10 cellular contexts compared by ENCODE assay signal in genomic region chr9:22117511-22118388, GRCh38.
DNase-seq lines count a peak whose midpoint lies in the region; ATAC-seq, FAIRE-seq and TF ChIP-seq lines count a peak whose summit lies in the region.
"Had no signal": no experiment of that assay in that cellular context is flagged by ENCODE, and none has a peak within 500 bp of the region (broad histone marks: within the 10 kb centered on the region; RNA-seq: fewer than 3 reads in every experiment).

No MANE protein-coding gene starts in this region.

- H3K27me3 ChIP-seq in rectal smooth muscle tissue (ENCODE audit: control insufficient read depth, insufficient read depth, low read length) (no peaks in the 10 kb centered on the region), right atrium auricular region (no peaks in the 10 kb centered on the region)

- H3K4me1 Mint-ChIP-seq in WTC11, result peaks cover 19% of the 10 kb centered on the region
- H3K4me1 Mint-ChIP-seq in stimulated activated memory B cell treated with anti-CD40 and anti-IgM and Interleukin-4, amounts not matched to agents 10 μg/mL and 1 μg/mL and 100 μg/mL, for 72 hours, result no peaks in the 10 kb centered on the region

- H3K4me3 ChIP-seq in HEK293 (ENCODE audit: low read depth, low read length) (no peak overlapping the region), rectal smooth muscle tissue (ENCODE audit: low read length) (peak overlapping the region; percentile 10), kidney (ENCODE audit: low read length in 2 of 2) (no peak overlapping the region), right atrium auricular region (no peak overlapping the region)

- ATAC-seq in WTC11, result peak; percentile 80
- ATAC-seq in stimulated activated memory B cell treated with anti-CD40 and anti-IgM and Interleukin-4, amounts not matched to agents 10 μg/mL and 1 μg/mL and 100 μg/mL, for 72 hours, result no peak

- CTCF ChIA-PET in HEK293 (lab: Yijun Ruan, JAX), result interaction anchor here (0.6 to 5.4 kb wide), 17 partner anchors 9 to 304 kb away, joined by 3 to 70 read pairs (median 7); partner anchors contain the start of gene CDKN2B
- CTCF ChIA-PET in WTC11 (lab: Charles Lee), result interaction anchor here (0.7 to 2.0 kb wide), 9 partner anchors 11 to 306 kb away, joined by 3 to 16 read pairs (median 4); partner anchors contain the start of gene CDKN2B

- FAIRE-seq in kidney (lab: Jason Lieb, UNC), result no peak

- no peak overlapping the region for H3K27ac Mint-ChIP-seq in WTC11
- H3K27ac Mint-ChIP-seq in stimulated activated memory B cell treated with anti-CD40 and anti-IgM and Interleukin-4, amounts not matched to agents 10 μg/mL and 1 μg/mL and 100 μg/mL, for 72 hours, result no peak overlapping the region

- TF ChIP-seq CTCF in HEK293 (tag by site-specific recombination; IDR thresholded peaks at IDR 0.05), result no peak
- no peak for TF ChIP-seq CTCF in WTC11 (IDR thresholded peaks at IDR 0.05)
- TF ChIP-seq CTCF in kidney (IDR thresholded peaks at IDR 0.05; ENCODE audit: borderline replicate concordance, extremely low read depth, insufficient read depth), result no peak
- no peak for TF ChIP-seq CTCF in right atrium auricular region (IDR thresholded peaks at IDR 0.05)

- intact Hi-C loops in kidney (cut with DNase I), result no loop called here

- DNase-seq in WTC11 (ENCODE audit: low spot score), result peak; percentile 32
- DNase-seq in iPS-NIHi11 (ENCODE audit: low spot score), result peak; percentile 13
- no peak for DNase-seq in kidney
- no peak for DNase-seq in right atrium auricular region (ENCODE audit: low spot score)
- no peak for DNase-seq in ecto neural progenitor cell (ENCODE audit: low spot score)
- DNase-seq: NCI-H146, SW 1271 had no signal

- H3K4me1 ChIP-seq in HEK293 (ENCODE audit: control insufficient read depth, insufficient read depth, low read length) (peaks cover 16% of the 10 kb centered on the region), rectal smooth muscle tissue (ENCODE audit: control insufficient read depth, insufficient read depth, low read length) (no peaks in the 10 kb centered on the region), kidney (ENCODE audit: control insufficient read depth in 1 of 2, insufficient read depth in 1 of 2, low read depth in 1 of 2, low read length in 2 of 2) (no peaks in the 10 kb centered on the region), right atrium auricular region (no peaks in the 10 kb centered on the region)

- no peaks in the 10 kb centered on the region for H3K36me3 Mint-ChIP-seq in WTC11
- no peaks in the 10 kb centered on the region for H3K36me3 Mint-ChIP-seq in stimulated activated memory B cell treated with anti-CD40 and anti-IgM and Interleukin-4, amounts not matched to agents 10 μg/mL and 1 μg/mL and 100 μg/mL, for 72 hours

- H3K27ac ChIP-seq in HEK293 (ENCODE audit: extremely low read depth, low read depth, low read length) (peak overlapping the region; percentile 42; the same call in 1 of the 2 replicates), rectal smooth muscle tissue (ENCODE audit: low read depth, low read length) (no peak overlapping the region), kidney (ENCODE audit: low read depth in 2 of 2, low read length in 2 of 2) (no peak overlapping the region), right atrium auricular region (no peak overlapping the region)

- no peaks in the 10 kb centered on the region; the same call in 1 of the 2 replicates for H3K27me3 Mint-ChIP-seq in WTC11 (ENCODE audit: low read depth)
- no peaks in the 10 kb centered on the region for H3K27me3 Mint-ChIP-seq in stimulated activated memory B cell treated with anti-CD40 and anti-IgM and Interleukin-4, amounts not matched to agents 10 μg/mL and 1 μg/mL and 100 μg/mL, for 72 hours

- H3K36me3 ChIP-seq in HEK293 (ENCODE audit: control insufficient read depth in 2 of 2, insufficient read depth in 1 of 2, low read length in 2 of 2) (no peaks in the 10 kb centered on the region), rectal smooth muscle tissue (ENCODE audit: control insufficient read depth, insufficient read depth, low read length) (no peaks in the 10 kb centered on the region), kidney (ENCODE audit: control insufficient read depth in 1 of 2, insufficient read depth in 2 of 2, low read length in 2 of 2) (no peaks in the 10 kb centered on the region), right atrium auricular region (no peaks in the 10 kb centered on the region)

- H3K9ac ChIP-seq in rectal smooth muscle tissue (ENCODE audit: low read length) (peak overlapping the region; percentile 22), kidney (ENCODE audit: low read length in 2 of 2) (no peak overlapping the region)

- H3K4me3 Mint-ChIP-seq in WTC11, result peak overlapping the region; percentile 33; the same call in 1 of the 2 replicates
- H3K4me3 Mint-ChIP-seq in stimulated activated memory B cell treated with anti-CD40 and anti-IgM and Interleukin-4, amounts not matched to agents 10 μg/mL and 1 μg/mL and 100 μg/mL, for 72 hours, result no peak overlapping the region

- H3K9me3 Mint-ChIP-seq in WTC11, result peaks cover 10% of the 10 kb centered on the region
- H3K9me3 Mint-ChIP-seq in stimulated activated memory B cell treated with anti-CD40 and anti-IgM and Interleukin-4, amounts not matched to agents 10 μg/mL and 1 μg/mL and 100 μg/mL, for 72 hours, result no peaks in the 10 kb centered on the region

- POLR2A ChIA-PET in HEK293 (lab: Yijun Ruan, JAX) (interaction anchor here (0.7 to 4.4 kb wide), 8 partner anchors 9 to 278 kb away, joined by 3 to 55 read pairs (median 4); partner anchors contain the start of genes CDKN2A, CDKN2B and CDKN2B-AS1), WTC11 (lab: Charles Lee) (interaction anchor here (0.6 to 1.0 kb wide), 2 partner anchors 16 to 121 kb away, joined by 3 to 4 read pairs; no protein-coding TSS in a partner anchor)

- H3K9me3 ChIP-seq in HEK293 (ENCODE audit: control insufficient read depth, insufficient read depth, low read depth, low read length) (no peaks in the 10 kb centered on the region), kidney (ENCODE audit: control insufficient read depth in 1 of 2, low read length in 2 of 2) (no peaks in the 10 kb centered on the region), right atrium auricular region (peaks cover 0 to 5% of the 10 kb centered on the region in 2 donors)

TF ChIP-seq in HEK293, 187 proteins besides CTCF, POLR2A, EP300 and RAD21 (continues in another document):
- TF ChIP-seq MYNN (tag by site-specific recombination; IDR thresholded peaks at IDR 0.05; ENCODE audit: borderline replicate concordance) (peak; percentile 84), ZNF248 (tag by site-specific recombination; IDR thresholded peaks at IDR 0.05) (no peak), KLF1 (tag by site-specific recombination; IDR thresholded peaks at IDR 0.05) (peak; percentile 44; the same call in 1 of the 2 replicates), YY2 (tag by site-specific recombination; IDR thresholded peaks at IDR 0.05) (no peak), ZNF76 (tag by site-specific recombination; IDR thresholded peaks at IDR 0.05; ENCODE audit: borderline replicate concordance, low read depth) (no peak), KLF16 (tag by site-specific recombination; IDR thresholded peaks at IDR 0.05) (no peak), ZNF266 (tag by site-specific recombination; IDR thresholded peaks at IDR 0.05; ENCODE audit: low read depth) (no peak), ZBTB20 (tag by site-specific recombination; IDR thresholded peaks at IDR 0.05) (no peak), ZNF623 (tag by site-specific recombination; IDR thresholded peaks at IDR 0.05) (no peak)

TF ChIP-seq in WTC11, 78 proteins besides CTCF, POLR2A, EP300 and RAD21:
- TF ChIP-seq ELF4 (CRISPR knock-in tag; IDR thresholded peaks at IDR 0.05; ENCODE audit: low read depth) (no peak), ZNF423 (CRISPR knock-in tag; IDR thresholded peaks at IDR 0.05) (peak; percentile 59; the same call in 1 of the 2 replicates)
- TF ChIP-seq, protein P1, sequence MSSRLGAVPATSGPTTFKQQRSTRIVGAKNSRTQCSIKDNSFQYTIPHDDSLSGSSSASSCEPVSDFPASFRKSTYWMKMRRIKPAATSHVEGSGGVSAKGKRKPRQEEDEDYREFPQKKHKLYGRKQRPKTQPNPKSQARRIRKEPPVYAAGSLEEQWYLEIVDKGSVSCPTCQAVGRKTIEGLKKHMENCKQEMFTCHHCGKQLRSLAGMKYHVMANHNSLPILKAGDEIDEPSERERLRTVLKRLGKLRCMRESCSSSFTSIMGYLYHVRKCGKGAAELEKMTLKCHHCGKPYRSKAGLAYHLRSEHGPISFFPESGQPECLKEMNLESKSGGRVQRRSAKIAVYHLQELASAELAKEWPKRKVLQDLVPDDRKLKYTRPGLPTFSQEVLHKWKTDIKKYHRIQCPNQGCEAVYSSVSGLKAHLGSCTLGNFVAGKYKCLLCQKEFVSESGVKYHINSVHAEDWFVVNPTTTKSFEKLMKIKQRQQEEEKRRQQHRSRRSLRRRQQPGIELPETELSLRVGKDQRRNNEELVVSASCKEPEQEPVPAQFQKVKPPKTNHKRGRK (CRISPR knock-in tag; IDR thresholded peaks at IDR 0.05; ENCODE audit: borderline replicate concordance), result no peak

Comparison
In these comparisons a context has a peak if more than half of its experiments do, and no peak if none do; other contexts are left out.
1. DNase-seq: peak in WTC11 (single experiment) and iPS-NIHi11 (single experiment); none in kidney (single experiment), right atrium auricular region (single experiment) and ecto neural progenitor cell (single experiment).
2. Of the 8 proteins assayed by ChIP-seq in both HEK293 and WTC11: peak only in HEK293: none; only in WTC11: ZNF423; in both: none; in neither: 7.